Comparison of ENCODE assay signal across 1 cellular context in the genomic region with DNA sequence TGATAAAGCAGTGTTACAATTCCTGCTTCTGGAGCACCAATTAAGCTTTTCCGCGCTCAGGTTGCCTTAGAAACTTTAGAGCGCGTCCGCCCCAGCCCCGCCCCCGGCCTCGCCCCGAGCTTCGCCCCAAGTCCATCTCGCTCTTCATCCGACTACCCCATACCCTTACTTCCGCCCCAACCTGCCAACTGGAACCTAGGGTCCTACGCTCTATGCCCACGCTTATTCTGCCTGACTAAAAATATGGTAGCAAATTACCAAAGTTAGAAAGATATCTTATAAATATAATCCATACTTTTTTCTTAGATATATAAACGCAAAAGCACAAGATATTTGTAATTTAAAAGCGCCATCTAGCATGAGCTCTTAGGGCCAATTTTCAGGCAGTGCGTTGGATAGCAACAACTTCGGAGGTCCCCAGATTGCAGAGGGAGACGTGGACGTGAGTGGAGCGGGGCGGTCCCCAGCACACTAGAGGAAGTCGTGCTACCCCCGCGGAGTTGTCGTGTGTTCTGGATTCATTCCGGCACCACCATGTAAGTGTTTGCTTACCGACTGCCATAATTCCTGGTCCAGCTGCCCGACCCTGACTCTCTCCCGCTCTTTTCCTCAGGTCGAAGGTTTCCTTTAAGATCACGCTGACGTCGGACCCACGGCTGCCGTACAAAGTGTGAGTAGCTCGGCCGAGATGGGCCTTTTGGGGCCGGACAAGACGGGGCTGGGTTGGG.
TF ChIP-seq lines count a peak whose summit lies in the region.

TSS of gene UFM1 (plus strand) at position 466 of the 728 bp plus-strand sequence. CDS start at position 535, 69 bp downstream.

TF ChIP-seq in HepG2, 621 proteins besides CTCF, POLR2A, EP300 and RAD21 (continued from another document and continues in another):
- no peak for TF ChIP-seq ZNF609 (CRISPR knock-in tag; IDR thresholded peaks at IDR 0.05; ENCODE audit: borderline replicate concordance)
- TF ChIP-seq MTF2 (CRISPR knock-in tag; IDR thresholded peaks at IDR 0.05; ENCODE audit: borderline replicate concordance), result no peak
- TF ChIP-seq ELF4 (CRISPR knock-in tag; IDR thresholded peaks at IDR 0.05; ENCODE audit: borderline replicate concordance), result no peak
- TF ChIP-seq FIP1L1 (IDR thresholded peaks at IDR 0.05; ENCODE audit: borderline replicate concordance, insufficient read depth, low read depth, low read length), result no peak
- 0 out of 2 replicates have a peak, but pooled peaks have one; percentile 17 for TF ChIP-seq HCFC1 (IDR thresholded peaks at IDR 0.05; ENCODE audit: low read depth, low read length)
- no peak for TF ChIP-seq MYNN (CRISPR knock-in tag; IDR thresholded peaks at IDR 0.05; ENCODE audit: low read depth)
- no peak for TF ChIP-seq DNMT1 (CRISPR knock-in tag; IDR thresholded peaks at IDR 0.05)
- no peak for TF ChIP-seq CREBL2 (CRISPR knock-in tag; IDR thresholded peaks at IDR 0.05; ENCODE audit: borderline replicate concordance)
- TF ChIP-seq ELF1 (CRISPR knock-in tag; IDR thresholded peaks at IDR 0.05), result peak; percentile 82
- TF ChIP-seq TSC22D2 (CRISPR knock-in tag; IDR thresholded peaks at IDR 0.05; ENCODE audit: borderline replicate concordance), result no peak
- no peak for TF ChIP-seq SATB2 (CRISPR knock-in tag; IDR thresholded peaks at IDR 0.05)
- no peak for TF ChIP-seq ZBTB33 (CRISPR knock-in tag; IDR thresholded peaks at IDR 0.05)
- TF ChIP-seq ETV5 (CRISPR knock-in tag; IDR thresholded peaks at IDR 0.05; ENCODE audit: borderline replicate concordance), result no peak
- TF ChIP-seq GATAD2A (CRISPR knock-in tag; IDR thresholded peaks at IDR 0.05), result no peak; the same call in 1 of the 2 replicates
- TF ChIP-seq FOSL2 (CRISPR knock-in tag; IDR thresholded peaks at IDR 0.05), result no peak
- TF ChIP-seq HMG20A (CRISPR knock-in tag; IDR thresholded peaks at IDR 0.05; ENCODE audit: borderline replicate concordance), result no peak
- no peak for TF ChIP-seq NFKBIZ (CRISPR knock-in tag; IDR thresholded peaks at IDR 0.05)
- TF ChIP-seq ATF3 (CRISPR knock-in tag; IDR thresholded peaks at IDR 0.05), result no peak
- no peak for TF ChIP-seq ZBTB20 (CRISPR knock-in tag; IDR thresholded peaks at IDR 0.05; ENCODE audit: borderline replicate concordance, low read depth)
- no peak for TF ChIP-seq ZNF512 (CRISPR knock-in tag; IDR thresholded peaks at IDR 0.05)
- no peak for TF ChIP-seq ZNF605 (CRISPR knock-in tag; IDR thresholded peaks at IDR 0.05)
- TF ChIP-seq ZMYM4 (CRISPR knock-in tag; IDR thresholded peaks at IDR 0.05), result peak; percentile 42; the same call in 1 of the 2 replicates
- TF ChIP-seq KLF13 (CRISPR knock-in tag; IDR thresholded peaks at IDR 0.05), result 0 out of 2 replicates have a peak, but pooled peaks have one; percentile 45
- peak; percentile 27; the same call in 1 of the 2 replicates for TF ChIP-seq GABPA (IDR thresholded peaks at IDR 0.05; ENCODE audit: low read depth, low read length)
- peak; percentile 80 for TF ChIP-seq GABPA (CRISPR knock-in tag; IDR thresholded peaks at IDR 0.05; ENCODE audit: low read depth)
- peak; percentile 84 for TF ChIP-seq ZFY (CRISPR knock-in tag; IDR thresholded peaks at IDR 0.05)
- TF ChIP-seq ZNF296 (CRISPR knock-in tag; conservative IDR thresholded peaks at IDR 0.05), result no peak
- TF ChIP-seq RARA (CRISPR knock-in tag; IDR thresholded peaks at IDR 0.05), result no peak
- TF ChIP-seq RBAK (CRISPR knock-in tag; IDR thresholded peaks at IDR 0.05), result no peak
- no peak for TF ChIP-seq ZSCAN29 (CRISPR knock-in tag; conservative IDR thresholded peaks at IDR 0.05)
- no peak for TF ChIP-seq WIZ (CRISPR knock-in tag; IDR thresholded peaks at IDR 0.05)
- TF ChIP-seq CREB1 (IDR thresholded peaks at IDR 0.05), result 0 out of 2 replicates have a peak, but pooled peaks have one; percentile 10
- TF ChIP-seq CREB1 (CRISPR knock-in tag; IDR thresholded peaks at IDR 0.05), result peak; percentile 91
- no peak for TF ChIP-seq ZFYVE20 (CRISPR knock-in tag; IDR thresholded peaks at IDR 0.05; ENCODE audit: borderline replicate concordance, low read depth)
- 0 out of 2 replicates have a peak, but pooled peaks have one; percentile 13 for TF ChIP-seq RXRA (CRISPR knock-in tag; IDR thresholded peaks at IDR 0.05)
- no peak for TF ChIP-seq XRCC5 (optimal IDR thresholded peaks at IDR 0.05; ENCODE audit: low read length)
- TF ChIP-seq, protein P1, sequence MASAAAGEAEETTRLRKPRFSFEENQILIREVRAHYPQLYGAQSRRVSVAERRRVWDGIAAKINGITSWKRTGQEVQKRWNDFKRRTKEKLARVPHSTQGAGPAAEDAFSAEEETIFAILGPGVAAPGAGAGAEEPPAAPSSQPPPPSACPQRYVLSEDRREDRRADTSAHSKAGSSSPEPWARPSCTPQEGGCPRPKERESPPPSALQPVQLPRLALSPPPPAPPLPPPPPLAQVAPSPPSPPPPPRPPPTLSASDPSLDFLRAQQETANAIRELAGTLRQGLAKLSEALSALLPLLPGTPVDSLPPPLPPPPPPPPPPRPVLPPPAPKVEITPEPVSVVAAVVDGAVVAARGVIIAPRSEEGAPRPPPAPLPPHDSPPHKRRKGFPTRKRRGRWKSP (CRISPR knock-in tag; IDR thresholded peaks at IDR 0.05), result peak; percentile 56; the same call in 1 of the 2 replicates
- no peak for TF ChIP-seq U2AF1 (optimal IDR thresholded peaks at IDR 0.05; ENCODE audit: low read depth, low read length)
- no peak for TF ChIP-seq ZNF124 (CRISPR knock-in tag; IDR thresholded peaks at IDR 0.05)
- TF ChIP-seq ZMYM3 (CRISPR knock-in tag; IDR thresholded peaks at IDR 0.05), result no peak
- no peak for TF ChIP-seq ZNF619 (CRISPR knock-in tag; IDR thresholded peaks at IDR 0.05)
- no peak for TF ChIP-seq ZNF337 (CRISPR knock-in tag; IDR thresholded peaks at IDR 0.05; ENCODE audit: borderline replicate concordance, low read depth)
- peak; percentile 71 for TF ChIP-seq MYC (CRISPR knock-in tag; IDR thresholded peaks at IDR 0.05; ENCODE audit: borderline replicate concordance)
- no peak for TF ChIP-seq CENPX (CRISPR knock-in tag; IDR thresholded peaks at IDR 0.05)
- no peak for TF ChIP-seq DMTF1 (CRISPR knock-in tag; IDR thresholded peaks at IDR 0.05)
- TF ChIP-seq NCOA1 (CRISPR knock-in tag; IDR thresholded peaks at IDR 0.05), result no peak
- peak; percentile 1; the same call in 1 of the 2 replicates for TF ChIP-seq KMT2A (CRISPR knock-in tag; IDR thresholded peaks at IDR 0.05)
- TF ChIP-seq ZKSCAN1 (IDR thresholded peaks at IDR 0.05; ENCODE audit: low read length), result no peak
- no peak for TF ChIP-seq ZNF333 (CRISPR knock-in tag; IDR thresholded peaks at IDR 0.05; ENCODE audit: borderline replicate concordance)
- TF ChIP-seq, protein P2, sequence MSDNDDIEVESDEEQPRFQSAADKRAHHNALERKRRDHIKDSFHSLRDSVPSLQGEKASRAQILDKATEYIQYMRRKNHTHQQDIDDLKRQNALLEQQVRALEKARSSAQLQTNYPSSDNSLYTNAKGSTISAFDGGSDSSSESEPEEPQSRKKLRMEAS (IDR thresholded peaks at IDR 0.05), result peak; percentile 45; the same call in 1 of the 2 replicates
- peak; percentile 82 for TF ChIP-seq SAP130 (CRISPR knock-in tag; IDR thresholded peaks at IDR 0.05; ENCODE audit: low read depth)
- TF ChIP-seq POGZ (CRISPR knock-in tag; IDR thresholded peaks at IDR 0.05), result peak; percentile 63
- peak; percentile 49 for TF ChIP-seq SALL1 (CRISPR knock-in tag; IDR thresholded peaks at IDR 0.05)
